ENCODE assay signal across 8 cellular contexts in genomic region chr16:70289229-70290098, GRCh38. TPM values are rescaled to one million over a fixed set of nuclear protein-coding genes. Genes with fewer than 3 reads are reported as not detected.
DNase-seq lines count a peak whose midpoint lies in the region; ATAC-seq and TF ChIP-seq lines count a peak whose summit lies in the region.

AARS1 (minus strand) TSS chr16:70289506; CDS start chr16:70282763, 6,743 bp downstream.

- TF ChIP-seq POLR2A in gastroesophageal sphincter (IDR thresholded peaks at IDR 0.05), result peak; percentile 95 to 96

- peaks cover 0 to 12% of the 10 kb centered on the region in 2 donors for H3K36me3 ChIP-seq in gastroesophageal sphincter

- ATAC-seq in gastroesophageal sphincter, result peak; percentile 100

- peak within 1 kb of the TSS; percentile 83 to 99 (median 96) for H3K27ac ChIP-seq in gastroesophageal sphincter

- H3K27ac Mint-ChIP-seq in activated naive CD4-positive, alpha-beta T cell treated with anti-CD3 and anti-CD28 coated beads, Interleukin-2, amount 10 ng/mL, durations not matched to agents 7 days and 5 days, result peak within 1 kb of the TSS; percentile 99

- no peaks in the 10 kb centered on the region for H3K9me3 Mint-ChIP-seq in activated naive CD4-positive, alpha-beta T cell treated with anti-CD3 and anti-CD28 coated beads, Interleukin-2, amount 10 ng/mL, durations not matched to agents 7 days and 5 days

- H3K27me3 ChIP-seq in gastroesophageal sphincter, result no peaks in the 10 kb centered on the region

- CTCF ChIA-PET in activated naive CD4-positive, alpha-beta T cell treated with anti-CD3 and anti-CD28 coated beads, Interleukin-2, amount 10 ng/mL, durations not matched to agents 7 days and 5 days (lab: Charles Lee), result interaction anchor here (1.0 to 2.0 kb wide), 3 partner anchors 10 to 22 kb away, joined by 3 to 10 read pairs (median 8); partner anchors contain the start of gene DDX19B

- WGBS in gastroesophageal sphincter (ENCODE audit: low coverage in 1 of 2), 2 donors, result 3 to 12% methylated on average over 5 to 6 of the region's 53 CpGs

- peaks cover 0 to 40% (median 6%) of the 10 kb centered on the region in 3 donors for H3K4me1 ChIP-seq in gastroesophageal sphincter

- no peaks in the 10 kb centered on the region for H3K9me3 ChIP-seq in gastroesophageal sphincter

- H3K4me3 Mint-ChIP-seq in activated naive CD4-positive, alpha-beta T cell treated with anti-CD3 and anti-CD28 coated beads, Interleukin-2, amount 10 ng/mL, durations not matched to agents 7 days and 5 days, result peak within 1 kb of the TSS; percentile 97

- peaks cover 11% of the 10 kb centered on the region for H3K36me3 Mint-ChIP-seq in activated naive CD4-positive, alpha-beta T cell treated with anti-CD3 and anti-CD28 coated beads, Interleukin-2, amount 10 ng/mL, durations not matched to agents 7 days and 5 days

- no peak for TF ChIP-seq EP300 in gastroesophageal sphincter (IDR thresholded peaks at IDR 0.05)

- peak; percentile 99 for DNase-seq in GM03348 (ENCODE audit: low spot score)
- DNase-seq in HFF-Myc (ENCODE audit: extremely low read depth, low read depth), result peak; percentile 100
- DNase-seq in NAMALWA (ENCODE audit: low spot score), result peak; percentile 98
- peak; percentile 100 for DNase-seq in SK-N-DZ (ENCODE audit: low spot score)
- DNase-seq in activated naive CD4-positive, alpha-beta T cell treated with anti-CD3 and anti-CD28 coated beads, Interleukin-2, amount 10 ng/mL, durations not matched to agents 7 days and 5 days, result peak; percentile 97
- peak; percentile 100 for DNase-seq in non-pigmented ciliary epithelial cell (ENCODE audit: low read depth)
- peak; percentile 100 for DNase-seq in superior temporal gyrus (ENCODE audit: extremely low spot score)

- H3K27me3 Mint-ChIP-seq in activated naive CD4-positive, alpha-beta T cell treated with anti-CD3 and anti-CD28 coated beads, Interleukin-2, amount 10 ng/mL, durations not matched to agents 7 days and 5 days, result no peaks in the 10 kb centered on the region

- TF ChIP-seq CTCF in HFF-Myc (IDR thresholded peaks at IDR 0.05; ENCODE audit: low read depth, low read length, missing control alignments) (no peak), gastroesophageal sphincter (IDR thresholded peaks at IDR 0.05) (peak in 2 of 4 experiments; percentile 26 to 31)

- H3K4me3 ChIP-seq in HFF-Myc (replicated peaks; ENCODE audit: low read depth, low read length), result peak within 1 kb of the TSS; percentile 74
- peak within 1 kb of the TSS; percentile 69 to 73 for H3K4me3 ChIP-seq in gastroesophageal sphincter

- peaks cover 40% of the 10 kb centered on the region for H3K4me1 Mint-ChIP-seq in activated naive CD4-positive, alpha-beta T cell treated with anti-CD3 and anti-CD28 coated beads, Interleukin-2, amount 10 ng/mL, durations not matched to agents 7 days and 5 days

RNA-seq across cellular contexts. Expression of gene AARS1, which starts in this region (rescaled TPM):
- polyA plus RNA-seq in SK-N-DZ (2014; cell fraction: cytosol; rRNA removed), result 78.3 and 84.0 TPM in 2 replicates
- polyA plus RNA-seq in SK-N-DZ (2014; cell fraction: nucleus; rRNA removed), result 76.3 and 125 TPM in 2 replicates
- 100 to 1,000 TPM in 1 of 4 donors, 10 to 100 TPM in 3; 76.9 to 109 (median 81.6) TPM for total RNA-seq in gastroesophageal sphincter

Comparison
In these comparisons a context has a peak if more than half of its experiments do, and no peak if none do; other contexts are left out.
1. Peak in every context shown above with its lines: DNase-seq, ATAC-seq, H3K4me3 ChIP-seq and H3K27ac ChIP-seq.